In genomic region chr22:46058591-46059519, GRCh38 we compare ENCODE assay signal across 8 cellular contexts.
DNase-seq lines count a peak whose midpoint lies in the region; ATAC-seq and TF ChIP-seq lines count a peak whose summit lies in the region.

No MANE protein-coding gene starts in this region.

- no peaks in the 10 kb centered on the region for H4K20me1 ChIP-seq in MM.1S (ENCODE audit: insufficient read depth, low read length)

- H3K9ac ChIP-seq in MM.1S (ENCODE audit: low read length), result peak overlapping the region; percentile 18; the same call in 1 of the 2 replicates

- H3K4me3 ChIP-seq in ACC112 (ENCODE audit: low read depth, low read length), result peak overlapping the region; percentile 76
- no peak overlapping the region; the same call in 1 of the 2 replicates for H3K4me3 ChIP-seq in MM.1S (ENCODE audit: low read length)

- no peaks in the 10 kb centered on the region for H3K9me2 ChIP-seq in MM.1S (replicated peaks; ENCODE audit: insufficient read depth, low read length)

- ATAC-seq in HG03521 (IDR thresholded peaks at IDR 0.05; ENCODE audit: unreplicated experiment), result no peak

- peaks cover 96% of the 10 kb centered on the region for H3K79me2 ChIP-seq in ACC112 (ENCODE audit: control insufficient read depth, insufficient read depth, low read length, unreplicated experiment)
- H3K79me2 ChIP-seq in MM.1S (ENCODE audit: low read length), result peaks cover 68% of the 10 kb centered on the region

- TF ChIP-seq CTCF in MM.1S (IDR thresholded peaks at IDR 0.05; ENCODE audit: low read length), result no peak

- H3K27ac ChIP-seq in ACC112 (ENCODE audit: low read depth, low read length) (peak overlapping the region; percentile 93), MM.1S (ENCODE audit: low read length) (peak overlapping the region; percentile 86; the same call in 1 of the 2 replicates), cingulate gyrus (ENCODE audit: low read depth, low read length) (peak overlapping the region; percentile 98)

- no peak for DNase-seq in MM.1S
- DNase-seq in myocyte (ENCODE audit: low read depth), result peak; percentile 73
- DNase-seq in NCI-H1436 (lab: John Stamatoyannopoulos, UW), result no peak
- DNase-seq in MV-4-11 (lab: John Stamatoyannopoulos, UW), result no peak
- no peak for DNase-seq in GM03348 (ENCODE audit: low spot score)

- no peaks in the 10 kb centered on the region for H3K27me3 ChIP-seq in ACC112 (ENCODE audit: insufficient read depth, low read length)
- H3K27me3 ChIP-seq in MM.1S (replicated peaks; ENCODE audit: insufficient read depth, low read length), result no peaks in the 10 kb centered on the region

- H3F3A ChIP-seq in MM.1S (ENCODE audit: insufficient read depth, low read length), result peaks cover 20% of the 10 kb centered on the region

- H3K4me2 ChIP-seq in MM.1S (ENCODE audit: low read depth, low read length), result peak overlapping the region; percentile 91

- peak overlapping the region; percentile 73 for H2AFZ ChIP-seq in ACC112 (ENCODE audit: low read length, unreplicated experiment)
- H2AFZ ChIP-seq in MM.1S (ENCODE audit: low read length), result peak overlapping the region; percentile 25; the same call in 1 of the 2 replicates

- H3K4me1 ChIP-seq in ACC112 (ENCODE audit: control insufficient read depth, insufficient read depth, low read length, unreplicated experiment) (peaks cover 32% of the 10 kb centered on the region), MM.1S (ENCODE audit: low read length) (peaks cover 31% of the 10 kb centered on the region)

- H3K36me3 ChIP-seq in ACC112 (ENCODE audit: insufficient read depth, low read length), result no peaks in the 10 kb centered on the region
- no peaks in the 10 kb centered on the region for H3K36me3 ChIP-seq in MM.1S (replicated peaks; ENCODE audit: insufficient read depth, low read length)

- no peaks in the 10 kb centered on the region for H3K9me3 ChIP-seq in MM.1S (replicated peaks; ENCODE audit: insufficient read depth, low read length)
